Comparison of ENCODE assay signal across 1 cellular context in genomic region chr17:38824899-38825761, GRCh38.
A peak's percentile ranks its signal among the peaks of the same experiment; 100 is the strongest.
TF ChIP-seq lines count a peak whose summit lies in the region.

TSS of gene CWC25 (minus strand) at chr17:38825321. CDS start at chr17:38825183, 138 bp downstream.

TF ChIP-seq in K562, 482 proteins besides CTCF, POLR2A, EP300 and RAD21 (continued from another document and continues in another):
- TF ChIP-seq E2F8 (IDR thresholded peaks at IDR 0.05; ENCODE audit: low read depth, partially characterized antibody), result peak; percentile 98
- no peak for TF ChIP-seq ZNF449 (CRISPR knock-in tag; IDR thresholded peaks at IDR 0.05)
- peak; percentile 71 for TF ChIP-seq GMEB1 (CRISPR knock-in tag; IDR thresholded peaks at IDR 0.05)
- no peak for TF ChIP-seq XRCC5 (IDR thresholded peaks at IDR 0.05; ENCODE audit: low read depth, low read length)
- TF ChIP-seq E2F3 (CRISPR knock-in tag; IDR thresholded peaks at IDR 0.05), result no peak
- TF ChIP-seq THAP7 (CRISPR knock-in tag; IDR thresholded peaks at IDR 0.05), result no peak; the same call in 1 of the 2 replicates
- TF ChIP-seq IRF2 (CRISPR knock-in tag; IDR thresholded peaks at IDR 0.05), result no peak
- no peak for TF ChIP-seq XRCC4 (IDR thresholded peaks at IDR 0.05; ENCODE audit: extremely low read depth, insufficient read depth, insufficient read length)
- TF ChIP-seq ZNF445 (CRISPR knock-in tag; IDR thresholded peaks at IDR 0.05; ENCODE audit: low read depth), result no peak
- TF ChIP-seq ZHX1 (conservative IDR thresholded peaks at IDR 0.05; ENCODE audit: low read length), result peak; percentile 97
- no peak for TF ChIP-seq KLF6 (CRISPR knock-in tag; IDR thresholded peaks at IDR 0.05; ENCODE audit: borderline replicate concordance)
- no peak for TF ChIP-seq ZNF764 (CRISPR knock-in tag; IDR thresholded peaks at IDR 0.05; ENCODE audit: low read depth)
- no peak for TF ChIP-seq ZNF780A (CRISPR knock-in tag; IDR thresholded peaks at IDR 0.05)
- no peak for TF ChIP-seq ZBTB34 (CRISPR knock-in tag; IDR thresholded peaks at IDR 0.05)
- peak; percentile 98 for TF ChIP-seq L3MBTL2 (IDR thresholded peaks at IDR 0.05)
- no peak for TF ChIP-seq ZNF3 (CRISPR knock-in tag; IDR thresholded peaks at IDR 0.05)
- no peak for TF ChIP-seq ZEB2 (IDR thresholded peaks at IDR 0.05)
- no peak; the same call in 1 of the 2 replicates for TF ChIP-seq TCF7L2 (IDR thresholded peaks at IDR 0.05; ENCODE audit: low read depth, low read length)
- no peak for TF ChIP-seq ELK3 (CRISPR knock-in tag; IDR thresholded peaks at IDR 0.05)
- peak; percentile 85; the same call in 1 of the 2 replicates for TF ChIP-seq JUN (IDR thresholded peaks at IDR 0.05; ENCODE audit: borderline replicate concordance, low read depth, low read length)
- no peak for TF ChIP-seq JUN (CRISPR knock-in tag; IDR thresholded peaks at IDR 0.05; ENCODE audit: borderline replicate concordance)
- peak; percentile 36; the same call in 1 of the 2 replicates for TF ChIP-seq CTBP1 (IDR thresholded peaks at IDR 0.05; ENCODE audit: borderline replicate concordance)
- peak; percentile 75; the same call in 1 of the 2 replicates for TF ChIP-seq TFAP4 (CRISPR knock-in tag; IDR thresholded peaks at IDR 0.05; ENCODE audit: borderline replicate concordance)
- no peak for TF ChIP-seq ADNP (tag; IDR thresholded peaks at IDR 0.05)
- TF ChIP-seq GABPA (tag; conservative IDR thresholded peaks at IDR 0.05; ENCODE audit: low read depth), result peak; percentile 96
- no peak for TF ChIP-seq XRCC3 (IDR thresholded peaks at IDR 0.05)
- peak; percentile 90 for TF ChIP-seq CHAMP1 (IDR thresholded peaks at IDR 0.05)
- no peak for TF ChIP-seq RBM15 (IDR thresholded peaks at IDR 0.05; ENCODE audit: insufficient read depth, low read length)
- no peak for TF ChIP-seq CREBBP (IDR thresholded peaks at IDR 0.05; ENCODE audit: low read depth, low read length)
- TF ChIP-seq ZNF696 (CRISPR knock-in tag; conservative IDR thresholded peaks at IDR 0.05), result no peak
- no peak for TF ChIP-seq TRIM25 (IDR thresholded peaks at IDR 0.05; ENCODE audit: borderline replicate concordance)
- TF ChIP-seq FIP1L1 (IDR thresholded peaks at IDR 0.05; ENCODE audit: low read depth, low read length, poor library complexity, severe bottlenecking), result no peak
- TF ChIP-seq HDGF (IDR thresholded peaks at IDR 0.05), result no peak; the same call in 1 of the 2 replicates
